In the genomic region with DNA sequence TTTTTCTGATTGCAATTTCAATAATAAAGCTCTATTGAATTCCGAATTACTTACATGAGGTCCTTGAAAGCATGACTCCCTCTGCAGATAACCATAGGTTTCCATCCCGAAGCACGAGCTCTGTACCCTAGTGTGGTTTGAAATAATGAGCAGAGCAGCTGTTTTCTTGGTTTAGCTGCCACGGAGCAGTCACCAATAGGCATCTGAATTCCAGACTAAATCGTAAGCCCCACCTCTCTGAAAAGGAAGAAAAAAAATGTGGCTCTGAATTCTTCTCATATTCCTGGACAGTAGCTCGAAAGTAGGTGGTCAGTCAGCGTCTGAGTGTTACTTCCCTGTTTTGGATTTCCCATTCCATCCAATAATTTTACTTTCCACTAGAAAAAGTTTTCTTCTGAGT, we compare ENCODE assay signal across 12 cellular contexts. TPM values are rescaled to one million over a fixed set of nuclear protein-coding genes. Genes with fewer than 3 reads are reported as not detected.
DNase-seq lines count a peak whose midpoint lies in the region; ATAC-seq and TF ChIP-seq lines count a peak whose summit lies in the region.
"Had no signal": no experiment of that assay in that cellular context is flagged by ENCODE, and none has a peak within 500 bp of the region (broad histone marks: within the 10 kb centered on the region; RNA-seq: fewer than 3 reads in every experiment).

No MANE protein-coding gene starts in this region.

- H3K4me3 Mint-ChIP-seq in naive thymus-derived CD4-positive, alpha-beta T cell, result no peak overlapping the region
- H3K4me3 Mint-ChIP-seq: activated B cell treated with CpG ODN at 0.5 μM for 24 hours had no signal

- ATAC-seq in mucosa of descending colon, result peak; percentile 82
- ATAC-seq in HG03025 (IDR thresholded peaks at IDR 0.05; ENCODE audit: low FRiP score, unreplicated experiment), result no peak
- ATAC-seq in GM19397 (IDR thresholded peaks at IDR 0.05; ENCODE audit: unreplicated experiment), result no peak
- no peak for ATAC-seq in naive thymus-derived CD4-positive, alpha-beta T cell

- CTCF ChIA-PET in naive thymus-derived CD4-positive, alpha-beta T cell (lab: Charles Lee), result no interaction called here

- H3K36me3 Mint-ChIP-seq in naive thymus-derived CD4-positive, alpha-beta T cell, result peaks cover 0 to 4% (median 0%) of the 10 kb centered on the region in 5 donors

- DNase-seq in AG20443 (ENCODE audit: low spot score) (peak; percentile 83), NCI-H1694 (lab: John Stamatoyannopoulos, UW) (peak; percentile 7), dorsolateral prefrontal cortex (no peak), mucosa of descending colon (peak in 1 of 3 donors; percentile 64)
- DNase-seq in activated T-cell treated with anti-CD3 and anti-CD28 coated beads, Interleukin-2, amount 50 U/mL, for 48 hours, result no peak
- no peak for DNase-seq in naive thymus-derived CD4-positive, alpha-beta T cell
- DNase-seq: activated B cell treated with CpG ODN at 0.5 μM for 24 hours; effector CD8-positive, alpha-beta T cell; Kasumi-1; retina had no signal

- peaks cover 2% of the 10 kb centered on the region for H3K4me1 ChIP-seq in mucosa of descending colon (ENCODE audit: low read depth)
- H3K4me1 ChIP-seq in naive thymus-derived CD4-positive, alpha-beta T cell (ENCODE audit: control insufficient read depth in 2 of 2, insufficient read depth in 2 of 2, low read length in 2 of 2), result no peaks in the 10 kb centered on the region

- intact Hi-C loops in dorsolateral prefrontal cortex (cut with DNase I), result no loop called here
- intact Hi-C loops in mucosa of descending colon (cut with DNase I, micrococcal nuclease), result loop anchor here in 1 of 2 donors (10.0 kb wide), 1 partner anchor 48 kb away; no protein-coding TSS in a partner anchor
- intact Hi-C loops in naive thymus-derived CD4-positive, alpha-beta T cell (cut with micrococcal nuclease), result no loop called here

- peaks cover 0 to 3% (median 0%) of the 10 kb centered on the region in 7 donors for H3K4me1 Mint-ChIP-seq in naive thymus-derived CD4-positive, alpha-beta T cell
- H3K4me1 Mint-ChIP-seq: activated B cell treated with CpG ODN at 0.5 μM for 24 hours had no signal

- no peaks in the 10 kb centered on the region for H3K9me3 Mint-ChIP-seq in naive thymus-derived CD4-positive, alpha-beta T cell
- H3K9me3 Mint-ChIP-seq: activated B cell treated with CpG ODN at 0.5 μM for 24 hours had no signal

- H3K4me3 ChIP-seq in dorsolateral prefrontal cortex (peak overlapping the region in 38 of 59 donors; percentile 0 to 58 (median 22)), mucosa of descending colon (no peak overlapping the region)
- no peak overlapping the region for H3K4me3 ChIP-seq in naive thymus-derived CD4-positive, alpha-beta T cell (ENCODE audit: low read length)

- TF ChIP-seq CTCF in dorsolateral prefrontal cortex (IDR thresholded peaks at IDR 0.05 in 54 of 56, conservative IDR thresholded peaks at IDR 0.05 in 2 of 56; ENCODE audit: low read depth in 1 of 56, partially characterized antibody in 56 of 56) (no peak), mucosa of descending colon (IDR thresholded peaks at IDR 0.05) (no peak)

- no peak overlapping the region for H3K27ac Mint-ChIP-seq in naive thymus-derived CD4-positive, alpha-beta T cell
- H3K27ac Mint-ChIP-seq: activated B cell treated with CpG ODN at 0.5 μM for 24 hours had no signal

- no peak overlapping the region for H3K27ac ChIP-seq in dorsolateral prefrontal cortex
- H3K27ac ChIP-seq in naive thymus-derived CD4-positive, alpha-beta T cell (ENCODE audit: low read depth, low read length), result no peak overlapping the region

- no peaks in the 10 kb centered on the region for H3K36me3 ChIP-seq in mucosa of descending colon (ENCODE audit: low read depth)
- H3K36me3 ChIP-seq in naive thymus-derived CD4-positive, alpha-beta T cell (ENCODE audit: control insufficient read depth in 2 of 3, insufficient read depth in 3 of 3, low read length in 3 of 3), result no peaks in the 10 kb centered on the region

- POLR2A ChIA-PET in naive thymus-derived CD4-positive, alpha-beta T cell (lab: Charles Lee), result no interaction called here

- H3K27me3 ChIP-seq in dorsolateral prefrontal cortex, result no peaks in the 10 kb centered on the region
- no peaks in the 10 kb centered on the region for H3K27me3 ChIP-seq in naive thymus-derived CD4-positive, alpha-beta T cell (ENCODE audit: control insufficient read depth in 2 of 2, insufficient read depth in 2 of 2, low read length in 2 of 2)

- H3K9me3 ChIP-seq in mucosa of descending colon, result no peaks in the 10 kb centered on the region
- H3K9me3 ChIP-seq in naive thymus-derived CD4-positive, alpha-beta T cell (ENCODE audit: control insufficient read depth in 2 of 3, low read length in 3 of 3), result no peaks in the 10 kb centered on the region

- no peaks in the 10 kb centered on the region for H3K27me3 Mint-ChIP-seq in naive thymus-derived CD4-positive, alpha-beta T cell
- H3K27me3 Mint-ChIP-seq: activated B cell treated with CpG ODN at 0.5 μM for 24 hours had no signal

RNA-seq across cellular contexts. Expression of gene GNE, which starts 18.6 kb away (rescaled TPM):
- total RNA-seq in dorsolateral prefrontal cortex (10 to 100 TPM; 14.4 to 29.7 (median 22.9) TPM), mucosa of descending colon (100 to 1,000 TPM in 1 of 3 donors, 10 to 100 TPM in 2; 56.6 to 107 (median 93.0) TPM)
- total RNA-seq in naive thymus-derived CD4-positive, alpha-beta T cell, result 10 to 100 TPM; 12.6 to 18.5 (median 16.0) TPM
- polyA plus RNA-seq in naive thymus-derived CD4-positive, alpha-beta T cell, result 1 to 10 TPM; 6.4 to 7.4 TPM

Comparison
In these comparisons a context has a peak if more than half of its experiments do, and no peak if none do; other contexts are left out.
1. DNase-seq: peak in AG20443 (single experiment) and NCI-H1694 (single experiment); none in dorsolateral prefrontal cortex (0 of 10), activated T-cell treated with anti-CD3 and anti-CD28 coated beads, Interleukin-2, amount 50 U/mL, for 48 hours (0 of 2) and naive thymus-derived CD4-positive, alpha-beta T cell (0 of 9).
2. H3K4me3 ChIP-seq: peak in dorsolateral prefrontal cortex (38 of 59); none in mucosa of descending colon (single experiment) and naive thymus-derived CD4-positive, alpha-beta T cell (single experiment).